Comparison of ENCODE assay signal across 10 cellular contexts in the genomic region with DNA sequence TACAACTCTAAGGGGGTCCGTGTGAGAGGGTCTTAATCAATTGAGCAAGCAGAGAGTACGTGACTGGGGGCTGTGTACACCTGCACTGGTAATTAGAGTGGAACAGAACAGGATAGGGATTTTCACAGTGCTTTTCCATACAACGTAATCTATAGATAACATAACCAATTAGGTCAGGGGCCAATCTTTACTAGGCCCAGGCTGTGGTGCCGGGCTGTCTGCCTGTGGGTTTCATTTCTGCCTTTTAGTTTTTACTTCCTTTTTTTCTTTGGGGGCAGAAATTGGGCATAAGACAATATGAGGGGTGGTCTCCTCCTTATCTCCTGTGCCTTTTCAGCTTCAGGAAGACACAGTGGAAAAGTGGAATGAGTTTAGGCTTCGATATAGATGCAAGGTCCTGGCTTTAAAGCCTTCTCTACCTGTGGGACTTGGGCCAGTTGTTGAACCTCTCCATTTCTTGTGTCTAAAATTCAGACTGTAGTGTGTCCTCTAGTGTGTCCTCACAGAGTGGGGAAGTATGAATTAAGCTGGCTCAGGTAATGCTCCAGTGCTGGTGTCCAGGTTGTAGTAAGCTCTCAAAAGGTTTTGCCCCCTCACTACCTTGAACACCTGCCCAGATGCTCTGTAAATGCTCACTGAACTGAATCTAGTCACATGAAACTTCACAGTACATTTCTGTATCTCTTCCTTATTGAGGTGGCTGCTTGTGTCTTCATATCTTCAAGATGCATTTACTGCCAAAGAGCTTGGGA.
DNase-seq lines count a peak whose midpoint lies in the region; ATAC-seq and TF ChIP-seq lines count a peak whose summit lies in the region.
"Had no signal": no experiment of that assay in that cellular context is flagged by ENCODE, and none has a peak within 500 bp of the region (broad histone marks: within the 10 kb centered on the region; RNA-seq: fewer than 3 reads in every experiment).

No MANE protein-coding gene starts in this region.

- no peaks in the 10 kb centered on the region for H3K36me3 ChIP-seq in CD8-positive, alpha-beta memory T cell (ENCODE audit: insufficient read depth, low read length)
- H3K36me3 ChIP-seq in brain microvascular endothelial cell (replicated peaks), result no peaks in the 10 kb centered on the region
- H3K36me3 ChIP-seq: esophagus squamous epithelium had no signal

- no peak overlapping the region for H3K27ac ChIP-seq in CD8-positive, alpha-beta memory T cell (ENCODE audit: low read depth, low read length)
- no peak overlapping the region for H3K27ac ChIP-seq in brain microvascular endothelial cell
- H3K27ac ChIP-seq: esophagus squamous epithelium had no signal

- intact Hi-C loops in activated T-helper 2 cell treated with anti-CD3 and anti-CD28 coated beads, Interferon-gamma antibody, Interleukin-2, Interleukin-4, amounts not matched to agents 10 μg/mL and 5 μg/mL and 100 μg/mL, durations not matched to agents 14 hours and 24 hours and 36 hours (cut with micrococcal nuclease), result loop anchor here (10.0 kb wide), 1 partner anchor 61 kb away; no protein-coding TSS in a partner anchor

- no peaks in the 10 kb centered on the region for H3K27me3 ChIP-seq in CD8-positive, alpha-beta memory T cell (ENCODE audit: insufficient read depth, low read length, poor library complexity, severe bottlenecking)
- H3K27me3 ChIP-seq in brain microvascular endothelial cell (replicated peaks), result no peaks in the 10 kb centered on the region
- H3K27me3 ChIP-seq: esophagus squamous epithelium had no signal

- H3K36me3 Mint-ChIP-seq in naive B cell, result no peaks in the 10 kb centered on the region
- no peaks in the 10 kb centered on the region for H3K36me3 Mint-ChIP-seq in CD8-positive, alpha-beta memory T cell
- H3K36me3 Mint-ChIP-seq in activated T-helper 2 cell treated with anti-CD3 and anti-CD28 coated beads, Interferon-gamma antibody, Interleukin-2, Interleukin-4, amounts not matched to agents 10 μg/mL and 5 μg/mL and 100 μg/mL, durations not matched to agents 14 hours and 24 hours and 36 hours (ENCODE audit: low read depth), result no peaks in the 10 kb centered on the region

- H3K27ac Mint-ChIP-seq in naive B cell, result peak overlapping the region in 5 of 6 donors; percentile 95 to 98 (median 97)
- peak overlapping the region in 1 of 8 donors; percentile 75 for H3K27ac Mint-ChIP-seq in CD8-positive, alpha-beta memory T cell
- no peak overlapping the region for H3K27ac Mint-ChIP-seq in activated T-helper 2 cell treated with anti-CD3 and anti-CD28 coated beads, Interferon-gamma antibody, Interleukin-2, Interleukin-4, amounts not matched to agents 10 μg/mL and 5 μg/mL and 100 μg/mL, durations not matched to agents 14 hours and 24 hours and 36 hours

- POLR2A ChIA-PET in CD8-positive, alpha-beta memory T cell (lab: Charles Lee), result no interaction called here

- peaks cover 8% of the 10 kb centered on the region for H3K4me1 ChIP-seq in CD8-positive, alpha-beta memory T cell (ENCODE audit: insufficient read depth, low read length)
- H3K4me1 ChIP-seq: esophagus squamous epithelium had no signal

- no peaks in the 10 kb centered on the region for H3K9me3 ChIP-seq in CD8-positive, alpha-beta memory T cell (ENCODE audit: low read length)
- H3K9me3 ChIP-seq: esophagus squamous epithelium had no signal

- H3K27me3 Mint-ChIP-seq in naive B cell, result no peaks in the 10 kb centered on the region
- peaks cover 1 to 4% of the 10 kb centered on the region in 2 donors for H3K27me3 Mint-ChIP-seq in CD8-positive, alpha-beta memory T cell
- H3K27me3 Mint-ChIP-seq in activated T-helper 2 cell treated with anti-CD3 and anti-CD28 coated beads, Interferon-gamma antibody, Interleukin-2, Interleukin-4, amounts not matched to agents 10 μg/mL and 5 μg/mL and 100 μg/mL, durations not matched to agents 14 hours and 24 hours and 36 hours (ENCODE audit: low read depth), result peaks cover 2% of the 10 kb centered on the region

- ATAC-seq in GM19025 (IDR thresholded peaks at IDR 0.05; ENCODE audit: low read depth, unreplicated experiment) (peak; percentile 28), HG02642 (IDR thresholded peaks at IDR 0.05; ENCODE audit: poor library complexity, unreplicated experiment) (peak; percentile 52), naive B cell (ENCODE audit: low read depth in 2 of 2) (peak; percentile 63 to 70)

- in situ Hi-C loops in KBM-7 (cut with MboI; ENCODE audit: low pct_unique_long_range_greater_than_20kb, low sequenced_read_pairs), result no loop called here
- in situ Hi-C loops in brain microvascular endothelial cell (cut with HindIII; ENCODE audit: low pct_ligation_motif_present, low sequenced_read_pairs), result no loop called here

- peaks cover 51 to 58% (median 55%) of the 10 kb centered on the region in 3 donors for H3K4me1 Mint-ChIP-seq in naive B cell
- H3K4me1 Mint-ChIP-seq in CD8-positive, alpha-beta memory T cell, result peaks cover 6 to 12% (median 9%) of the 10 kb centered on the region in 3 donors
- no peaks in the 10 kb centered on the region for H3K4me1 Mint-ChIP-seq in activated T-helper 2 cell treated with anti-CD3 and anti-CD28 coated beads, Interferon-gamma antibody, Interleukin-2, Interleukin-4, amounts not matched to agents 10 μg/mL and 5 μg/mL and 100 μg/mL, durations not matched to agents 14 hours and 24 hours and 36 hours (ENCODE audit: low read depth)

- CTCF ChIA-PET in CD8-positive, alpha-beta memory T cell (lab: Charles Lee), result no interaction called here

- peak overlapping the region; percentile 5 to 86 (median 72) for H3K4me3 Mint-ChIP-seq in naive B cell
- no peak overlapping the region for H3K4me3 Mint-ChIP-seq in CD8-positive, alpha-beta memory T cell
- H3K4me3 Mint-ChIP-seq in activated T-helper 2 cell treated with anti-CD3 and anti-CD28 coated beads, Interferon-gamma antibody, Interleukin-2, Interleukin-4, amounts not matched to agents 10 μg/mL and 5 μg/mL and 100 μg/mL, durations not matched to agents 14 hours and 24 hours and 36 hours (ENCODE audit: low read depth), result no peak overlapping the region

- no peak for TF ChIP-seq CTCF in brain microvascular endothelial cell (IDR thresholded peaks at IDR 0.05; ENCODE audit: low read depth, low read length, missing control alignments)

- peak; percentile 74 for DNase-seq in KBM-7
- DNase-seq in naive B cell, result peak; percentile 80
- DNase-seq in CD8-positive, alpha-beta memory T cell, result no peak
- no peak for DNase-seq in activated T-helper 2 cell treated with anti-CD3 and anti-CD28 coated beads, Interferon-gamma antibody, Interleukin-2, Interleukin-4, amounts not matched to agents 10 μg/mL and 5 μg/mL and 100 μg/mL, durations not matched to agents 14 hours and 24 hours and 36 hours (ENCODE audit: low spot score)
- no peak for DNase-seq in amniotic stem cell (lab: John Stamatoyannopoulos, UW)
- no peak for DNase-seq in brain microvascular endothelial cell
- DNase-seq: esophagus squamous epithelium, T1000 had no signal

- no peak overlapping the region for H3K4me3 ChIP-seq in CD8-positive, alpha-beta memory T cell (ENCODE audit: low read length)
- no peak overlapping the region for H3K4me3 ChIP-seq in brain microvascular endothelial cell (ENCODE audit: low read depth, low read length)
- H3K4me3 ChIP-seq: esophagus squamous epithelium had no signal

- H3K9me3 Mint-ChIP-seq in naive B cell, result no peaks in the 10 kb centered on the region
- H3K9me3 Mint-ChIP-seq in CD8-positive, alpha-beta memory T cell, result no peaks in the 10 kb centered on the region
- no peaks in the 10 kb centered on the region for H3K9me3 Mint-ChIP-seq in activated T-helper 2 cell treated with anti-CD3 and anti-CD28 coated beads, Interferon-gamma antibody, Interleukin-2, Interleukin-4, amounts not matched to agents 10 μg/mL and 5 μg/mL and 100 μg/mL, durations not matched to agents 14 hours and 24 hours and 36 hours

Comparison
In these comparisons a context has a peak if more than half of its experiments do, and no peak if none do; other contexts are left out.
1. DNase-seq: peak in KBM-7 (single experiment) and naive B cell (single experiment); none in CD8-positive, alpha-beta memory T cell (0 of 5), activated T-helper 2 cell treated with anti-CD3 and anti-CD28 coated beads, Interferon-gamma antibody, Interleukin-2, Interleukin-4, amounts not matched to agents 10 μg/mL and 5 μg/mL and 100 μg/mL, durations not matched to agents 14 hours and 24 hours and 36 hours (single experiment), amniotic stem cell (single experiment) and brain microvascular endothelial cell (single experiment).
2. H3K4me3 Mint-ChIP-seq: peak in naive B cell (8 of 8); none in CD8-positive, alpha-beta memory T cell (0 of 7) and activated T-helper 2 cell treated with anti-CD3 and anti-CD28 coated beads, Interferon-gamma antibody, Interleukin-2, Interleukin-4, amounts not matched to agents 10 μg/mL and 5 μg/mL and 100 μg/mL, durations not matched to agents 14 hours and 24 hours and 36 hours (single experiment).
3. Peak in every context shown above with its lines, with median percentiles within 50 percentile points of each other: ATAC-seq.